ENCODE assay signal across 1 cellular context in the genomic region with DNA sequence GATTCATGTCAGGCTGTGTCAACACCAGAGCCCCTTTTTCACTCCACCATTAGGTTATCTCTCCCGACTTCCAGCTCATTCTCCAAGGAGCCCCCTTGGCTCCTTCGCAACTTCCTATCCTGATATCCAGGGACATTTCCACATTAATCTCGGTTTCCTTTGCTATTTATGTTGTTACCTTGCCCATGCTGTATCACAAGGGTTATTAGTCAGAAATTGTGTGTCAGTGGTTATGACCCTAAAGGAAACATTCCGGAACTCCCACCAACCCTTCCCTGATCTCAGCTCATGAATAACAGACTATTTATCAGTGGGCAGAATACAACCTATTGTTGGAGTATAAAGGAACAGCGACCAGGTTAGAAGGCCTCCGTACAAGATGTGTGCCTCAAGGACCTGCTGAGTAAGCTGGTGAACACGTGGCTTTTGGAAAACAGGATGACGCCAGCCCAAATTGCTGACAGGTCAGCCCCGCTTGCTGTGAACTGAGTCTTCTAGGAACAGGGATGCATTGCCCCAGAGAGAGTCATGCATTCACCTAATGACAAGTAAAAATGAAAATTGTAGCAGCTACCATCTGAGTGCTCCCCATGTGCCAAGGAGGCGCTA.
TF ChIP-seq lines count a peak whose summit lies in the region.

No MANE protein-coding gene starts in this region.

TF ChIP-seq in endothelial cell of umbilical vein, 7 proteins besides CTCF, POLR2A, EP300 and RAD21:
- TF ChIP-seq JUN (IDR thresholded peaks at IDR 0.05; ENCODE audit: borderline replicate concordance, insufficient read depth, insufficient read length, low read depth) (peak; percentile 0), POLR2AphosphoS5 (IDR thresholded peaks at IDR 0.05; ENCODE audit: insufficient read depth, low read depth, low read length) (no peak), EZH2 (IDR thresholded peaks at IDR 0.05; ENCODE audit: borderline replicate concordance, low read depth, low read length, severe bottlenecking) (no peak), GATA2 (IDR thresholded peaks at IDR 0.05; ENCODE audit: insufficient read depth, insufficient read length, low read depth, low read length) (peak; percentile 96), FOS (IDR thresholded peaks at IDR 0.05; ENCODE audit: borderline replicate concordance, insufficient read depth, low read length) (peak; percentile 93), MYC (IDR thresholded peaks at IDR 0.05; ENCODE audit: low read depth, low read length) (no peak)
- TF ChIP-seq, protein P1, sequence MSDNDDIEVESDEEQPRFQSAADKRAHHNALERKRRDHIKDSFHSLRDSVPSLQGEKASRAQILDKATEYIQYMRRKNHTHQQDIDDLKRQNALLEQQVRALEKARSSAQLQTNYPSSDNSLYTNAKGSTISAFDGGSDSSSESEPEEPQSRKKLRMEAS (IDR thresholded peaks at IDR 0.05; ENCODE audit: insufficient read depth, insufficient read length), result peak; percentile 88
TF ChIP-seq in endothelial cell of umbilical vein: peak in this region for 4.
